1 cellular context compared by ENCODE assay signal in the genomic region with DNA sequence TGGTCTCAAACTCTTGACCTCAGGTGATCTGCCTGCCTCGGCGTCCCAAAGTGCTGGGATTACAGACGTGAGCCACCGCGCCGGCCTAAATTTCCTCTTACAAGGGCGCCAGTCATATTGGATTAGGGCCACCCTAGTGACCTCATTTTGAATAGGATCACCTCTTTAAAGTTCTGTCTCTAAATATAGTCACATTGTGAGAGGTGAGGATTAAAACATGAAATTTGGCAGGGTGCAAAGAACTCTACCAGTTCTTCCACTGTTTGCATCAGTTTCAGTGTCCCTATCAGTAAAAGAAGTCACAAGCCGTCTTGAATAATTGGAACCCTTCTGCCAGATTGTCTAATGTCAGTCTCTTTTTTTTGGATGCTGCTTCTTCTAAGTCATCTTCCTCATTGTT.
TF ChIP-seq lines count a peak whose summit lies in the region.

No MANE protein-coding gene starts in this region.

TF ChIP-seq in GM12878, 131 proteins besides CTCF, POLR2A, EP300 and RAD21:
- TF ChIP-seq ZNF384 (IDR thresholded peaks at IDR 0.05; ENCODE audit: borderline replicate concordance, low read depth, low read length): no peak
- TF ChIP-seq, protein P1, sequence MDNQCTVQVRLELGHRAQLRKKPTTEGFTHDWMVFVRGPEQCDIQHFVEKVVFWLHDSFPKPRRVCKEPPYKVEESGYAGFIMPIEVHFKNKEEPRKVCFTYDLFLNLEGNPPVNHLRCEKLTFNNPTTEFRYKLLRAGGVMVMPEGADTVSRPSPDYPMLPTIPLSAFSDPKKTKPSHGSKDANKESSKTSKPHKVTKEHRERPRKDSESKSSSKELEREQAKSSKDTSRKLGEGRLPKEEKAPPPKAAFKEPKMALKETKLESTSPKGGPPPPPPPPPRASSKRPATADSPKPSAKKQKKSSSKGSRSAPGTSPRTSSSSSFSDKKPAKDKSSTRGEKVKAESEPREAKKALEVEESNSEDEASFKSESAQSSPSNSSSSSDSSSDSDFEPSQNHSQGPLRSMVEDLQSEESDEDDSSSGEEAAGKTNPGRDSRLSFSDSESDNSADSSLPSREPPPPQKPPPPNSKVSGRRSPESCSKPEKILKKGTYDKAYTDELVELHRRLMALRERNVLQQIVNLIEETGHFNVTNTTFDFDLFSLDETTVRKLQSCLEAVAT (IDR thresholded peaks at IDR 0.05): no peak
- TF ChIP-seq, protein P2, sequence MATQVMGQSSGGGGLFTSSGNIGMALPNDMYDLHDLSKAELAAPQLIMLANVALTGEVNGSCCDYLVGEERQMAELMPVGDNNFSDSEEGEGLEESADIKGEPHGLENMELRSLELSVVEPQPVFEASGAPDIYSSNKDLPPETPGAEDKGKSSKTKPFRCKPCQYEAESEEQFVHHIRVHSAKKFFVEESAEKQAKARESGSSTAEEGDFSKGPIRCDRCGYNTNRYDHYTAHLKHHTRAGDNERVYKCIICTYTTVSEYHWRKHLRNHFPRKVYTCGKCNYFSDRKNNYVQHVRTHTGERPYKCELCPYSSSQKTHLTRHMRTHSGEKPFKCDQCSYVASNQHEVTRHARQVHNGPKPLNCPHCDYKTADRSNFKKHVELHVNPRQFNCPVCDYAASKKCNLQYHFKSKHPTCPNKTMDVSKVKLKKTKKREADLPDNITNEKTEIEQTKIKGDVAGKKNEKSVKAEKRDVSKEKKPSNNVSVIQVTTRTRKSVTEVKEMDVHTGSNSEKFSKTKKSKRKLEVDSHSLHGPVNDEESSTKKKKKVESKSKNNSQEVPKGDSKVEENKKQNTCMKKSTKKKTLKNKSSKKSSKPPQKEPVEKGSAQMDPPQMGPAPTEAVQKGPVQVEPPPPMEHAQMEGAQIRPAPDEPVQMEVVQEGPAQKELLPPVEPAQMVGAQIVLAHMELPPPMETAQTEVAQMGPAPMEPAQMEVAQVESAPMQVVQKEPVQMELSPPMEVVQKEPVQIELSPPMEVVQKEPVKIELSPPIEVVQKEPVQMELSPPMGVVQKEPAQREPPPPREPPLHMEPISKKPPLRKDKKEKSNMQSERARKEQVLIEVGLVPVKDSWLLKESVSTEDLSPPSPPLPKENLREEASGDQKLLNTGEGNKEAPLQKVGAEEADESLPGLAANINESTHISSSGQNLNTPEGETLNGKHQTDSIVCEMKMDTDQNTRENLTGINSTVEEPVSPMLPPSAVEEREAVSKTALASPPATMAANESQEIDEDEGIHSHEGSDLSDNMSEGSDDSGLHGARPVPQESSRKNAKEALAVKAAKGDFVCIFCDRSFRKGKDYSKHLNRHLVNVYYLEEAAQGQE (IDR thresholded peaks at IDR 0.05; ENCODE audit: low read depth, low read length): no peak
- peak; percentile 61; the same call in 1 of the 2 replicates for TF ChIP-seq NFXL1 (IDR thresholded peaks at IDR 0.05; ENCODE audit: borderline replicate concordance)
